8 cellular contexts compared by ENCODE assay signal in the genomic region with DNA sequence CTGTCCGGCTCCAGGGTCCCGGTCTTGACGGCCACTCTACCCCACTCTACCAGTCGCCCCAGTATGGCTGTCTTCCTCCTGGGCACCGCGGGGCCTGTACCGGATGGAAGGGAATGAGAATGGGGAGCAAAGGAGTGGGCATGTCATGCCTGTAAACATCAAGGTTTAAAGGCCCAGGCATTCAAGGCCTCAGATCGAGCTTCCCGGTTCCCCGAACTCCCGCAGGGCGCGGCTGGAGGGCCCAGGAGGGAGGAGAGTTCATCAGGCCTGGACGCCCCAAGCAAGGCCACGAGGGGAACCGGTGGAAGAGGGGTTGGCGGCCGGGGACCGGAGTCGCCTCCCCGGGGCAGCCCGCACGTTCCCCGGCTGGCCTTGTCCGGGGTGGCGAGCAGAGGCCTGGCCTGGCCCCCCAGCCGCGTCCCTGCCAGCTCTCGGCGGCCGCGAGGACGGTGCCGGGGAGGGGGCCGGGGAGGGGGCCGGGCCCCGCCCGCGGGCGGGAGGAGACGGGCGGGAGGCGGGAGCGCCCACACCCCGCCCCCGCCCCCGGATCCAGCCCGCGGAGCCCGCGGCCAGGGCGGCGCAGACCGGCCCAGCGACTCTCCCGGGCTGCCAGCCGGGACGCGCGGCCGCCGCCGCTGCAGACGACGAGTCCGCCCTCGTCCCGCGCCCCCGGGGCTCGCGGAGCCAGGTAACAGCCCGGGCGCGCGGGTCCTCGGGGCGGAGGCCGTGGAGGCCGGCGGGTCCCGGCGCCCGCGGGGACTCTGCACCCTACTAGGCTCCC. TPM values are rescaled to one million over a fixed set of nuclear protein-coding genes. Genes with fewer than 3 reads are reported as not detected.
DNase-seq lines count a peak whose midpoint lies in the region; TF ChIP-seq lines count a peak whose summit lies in the region.

A gene with protein sequence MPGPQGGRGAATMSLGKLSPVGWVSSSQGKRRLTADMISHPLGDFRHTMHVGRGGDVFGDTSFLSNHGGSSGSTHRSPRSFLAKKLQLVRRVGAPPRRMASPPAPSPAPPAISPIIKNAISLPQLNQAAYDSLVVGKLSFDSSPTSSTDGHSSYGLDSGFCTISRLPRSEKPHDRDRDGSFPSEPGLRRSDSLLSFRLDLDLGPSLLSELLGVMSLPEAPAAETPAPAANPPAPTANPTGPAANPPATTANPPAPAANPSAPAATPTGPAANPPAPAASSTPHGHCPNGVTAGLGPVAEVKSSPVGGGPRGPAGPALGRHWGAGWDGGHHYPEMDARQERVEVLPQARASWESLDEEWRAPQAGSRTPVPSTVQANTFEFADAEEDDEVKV (plus strand): TSS at position 580 of the 781 bp plus-strand sequence. CDS start 5,870 bp downstream, outside the sequence.

- intact Hi-C loops in spleen (cut with DNase I; ENCODE audit: low total_unique reads), result no loop called here

- WGBS in spleen, 5 donors, result 9 to 27% (median 12%) methylated on average over 23 to 85 of the region's 85 CpGs

- peak within 1 kb of the TSS; percentile 34 to 68 (median 44) for H3K4me3 ChIP-seq in spleen

- H3K9me3 ChIP-seq in spleen, result no peaks in the 10 kb centered on the region

- no peak for TF ChIP-seq POLR2A in spleen (IDR thresholded peaks at IDR 0.05)

- H3K27me3 ChIP-seq in layer of hippocampus (ENCODE audit: control insufficient read depth, insufficient read depth, low read length) (no peaks in the 10 kb centered on the region), spleen (replicated peaks in 1 of 7) (peaks cover 0 to 91% (median 22%) of the 10 kb centered on the region in 7 donors)

- peaks cover 13 to 63% (median 44%) of the 10 kb centered on the region in 6 donors for H3K4me1 ChIP-seq in spleen

- peak; percentile 27 for DNase-seq in AG09319 (ENCODE audit: extremely low read depth, low read depth)
- DNase-seq in LHCN-M2 (ENCODE audit: low read depth), result peak; percentile 65
- no peak for DNase-seq in spleen
- DNase-seq in NAMALWA (ENCODE audit: low spot score), result no peak
- DNase-seq in activated CD4-positive, alpha-beta T cell treated with anti-CD3 and anti-CD28 coated beads for 1 hour, result no peak
- no peak for DNase-seq in OCI-M2 (lab: John Stamatoyannopoulos, UW; ENCODE audit: unreplicated experiment)

- peak within 1 kb of the TSS; percentile 98 for H3K27ac ChIP-seq in cingulate gyrus (ENCODE audit: low read depth, low read length)
- peak within 1 kb of the TSS; percentile 99 for H3K27ac ChIP-seq in layer of hippocampus (ENCODE audit: low read depth, low read length)
- H3K27ac ChIP-seq in spleen, result peak within 1 kb of the TSS; percentile 66 to 91 (median 86)

- TF ChIP-seq CTCF in AG09319 (IDR thresholded peaks at IDR 0.05; ENCODE audit: low read depth, low read length) (no peak), spleen (IDR thresholded peaks at IDR 0.05 in 8 of 11, conservative IDR thresholded peaks at IDR 0.05 in 3 of 11) (no peak)

- H3K36me3 ChIP-seq in spleen, result no peaks in the 10 kb centered on the region

RNA-seq across cellular contexts. Expression of the gene that starts here (rescaled TPM):
- 49.0 and 52.9 TPM in 2 replicates for total RNA-seq in LHCN-M2 (2014; rRNA removed)
- polyA plus RNA-seq in LHCN-M2 (2012), result 98.5 TPM
- 10 to 100 TPM; 13.2 to 35.7 (median 22.4) TPM for total RNA-seq in spleen
- 10 to 100 TPM in 1 of 3 donors, 1 to 10 TPM in 2; 4.6 to 13.7 (median 4.8) TPM for polyA plus RNA-seq in spleen

Comparison
In these comparisons a context has a peak if more than half of its experiments do, and no peak if none do; other contexts are left out.
1. DNase-seq: peak in AG09319 (single experiment) and LHCN-M2 (single experiment); none in spleen (single experiment), NAMALWA (single experiment), activated CD4-positive, alpha-beta T cell treated with anti-CD3 and anti-CD28 coated beads for 1 hour (single experiment) and OCI-M2 (single experiment).
2. Peak in every context shown above with its lines, with median percentiles within 50 percentile points of each other: H3K27ac ChIP-seq.